9 cellular contexts compared by ENCODE assay signal in genomic region chr6:163793584-163793983, GRCh38.
DNase-seq lines count a peak whose midpoint lies in the region; ATAC-seq and TF ChIP-seq lines count a peak whose summit lies in the region.
"Had no signal": no experiment of that assay in that cellular context is flagged by ENCODE, and none has a peak within 500 bp of the region (broad histone marks: within the 10 kb centered on the region; RNA-seq: fewer than 3 reads in every experiment).

No MANE protein-coding gene starts in this region.

- TF ChIP-seq CTCF in coronary artery (IDR thresholded peaks at IDR 0.05) = no peak
- no peak for TF ChIP-seq CTCF in heart left ventricle (IDR thresholded peaks at IDR 0.05)

- no peaks in the 10 kb centered on the region for H3K27me3 ChIP-seq in heart left ventricle

- peaks cover 0 to 1% (median 0%) of the 10 kb centered on the region in 12 donors for H3K9me3 ChIP-seq in heart left ventricle

- TF ChIP-seq POLR2A in heart left ventricle (IDR thresholded peaks at IDR 0.05) = no peak

- intact Hi-C loops in left ventricle myocardium superior (cut with micrococcal nuclease) (no loop called here), heart left ventricle (cut with DNase I) (no loop called here)

- H3K4me1 ChIP-seq in heart left ventricle = peaks cover 0 to 9% (median 0%) of the 10 kb centered on the region in 12 donors

- no peaks in the 10 kb centered on the region for H3K36me3 ChIP-seq in heart left ventricle

- DNase-seq in HT1080 (ENCODE audit: low read depth) = peak; percentile 90
- peak; percentile 60 for DNase-seq in islet precursor cell
- no peak for DNase-seq in NCI-H128 (lab: John Stamatoyannopoulos, UW; ENCODE audit: unreplicated experiment)
- DNase-seq in left ventricle myocardium superior = no peak
- no peak for DNase-seq in coronary artery (ENCODE audit: low spot score)
- DNase-seq in heart left ventricle = no peak
- DNase-seq: central memory CD4-positive, alpha-beta T cell had no signal

- H3K4me3 ChIP-seq in coronary artery (no peak overlapping the region), heart left ventricle (no peak overlapping the region)

- peak; percentile 88 for ATAC-seq in GM18498 (IDR thresholded peaks at IDR 0.05; ENCODE audit: unreplicated experiment)
- peak; percentile 97 for ATAC-seq in GM21723 (IDR thresholded peaks at IDR 0.05; ENCODE audit: unreplicated experiment)
- ATAC-seq in left ventricle myocardium superior = no peak
- no peak for ATAC-seq in heart left ventricle

- 45 to 71% (median 58%) methylated on average over 2 of the region's 2 CpGs for WGBS in heart left ventricle, 4 donors

- H3K27ac ChIP-seq in coronary artery (no peak overlapping the region), heart left ventricle (no peak overlapping the region)

Comparison
In these comparisons a context has a peak if more than half of its experiments do, and no peak if none do; other contexts are left out.
1. ATAC-seq: peak in GM18498 (single experiment) and GM21723 (single experiment); none in left ventricle myocardium superior (single experiment) and heart left ventricle (0 of 4).
2. DNase-seq: peak in HT1080 (single experiment) and islet precursor cell (single experiment); none in NCI-H128 (single experiment), left ventricle myocardium superior (single experiment), coronary artery (single experiment) and heart left ventricle (0 of 5).